In genomic region chr12:116629451-116629850, GRCh38 we compare ENCODE assay signal across 21 cellular contexts.
"Had no signal": no experiment of that assay in that cellular context is flagged by ENCODE, and none has a peak within 500 bp of the region (broad histone marks: within the 10 kb centered on the region; RNA-seq: fewer than 3 reads in every experiment).

No MANE protein-coding gene starts in this region.

- H3K9me3 Mint-ChIP-seq: activated naive CD4-positive, alpha-beta T cell treated with anti-CD3 and anti-CD28 coated beads for 36 hours; activated T-cell treated with anti-CD3 and anti-CD28 coated beads, Interleukin-2, amount 50 U/mL, for 24 hours; activated T-helper 17 cell treated with anti-CD3 and anti-CD28 coated beads, Interleukin-2, amount 50 U/mL, for 72 hours; T-helper 1 cell treated with Interleukin-12 subunit alpha and Interleukin-12 subunit beta and Interleukin-4 antibody, amounts not matched to agents 30 μg/mL and 1 μg/mL, for 36 hours; WTC11 had no signal

- H3K4me1 Mint-ChIP-seq: activated CD8-positive, alpha-beta memory T cell treated with anti-CD3 and anti-CD28 coated beads, Interleukin-2, amount 10 ng/mL, durations not matched to agents 7 days and 5 days; activated T-helper 17 cell treated with anti-CD3 and anti-CD28 coated beads, Interleukin-2, amount 50 U/mL, for 72 hours had no signal

- H3K27me3 ChIP-seq: Peyer's patch, SJCRH30 had no signal

- ATAC-seq: activated CD8-positive, alpha-beta memory T cell treated with anti-CD3 and anti-CD28 coated beads, Interleukin-2, amount 10 ng/mL, durations not matched to agents 7 days and 5 days; activated T-helper 17 cell treated with anti-CD3 and anti-CD28 coated beads, Interleukin-2, amount 50 U/mL, for 72 hours; SK-N-SH treated with all-trans-retinoic acid at 6 μM for 48 hours; WTC11 had no signal

- H3K27ac Mint-ChIP-seq: activated CD8-positive, alpha-beta memory T cell treated with anti-CD3 and anti-CD28 coated beads, Interleukin-2, amount 10 ng/mL, durations not matched to agents 7 days and 5 days; activated naive CD4-positive, alpha-beta T cell treated with anti-CD3 and anti-CD28 coated beads for 36 hours; activated naive CD8-positive, alpha-beta T cell; activated T-cell treated with anti-CD3 and anti-CD28 coated beads, Interleukin-2, amount 50 U/mL, for 24 hours; activated T-helper 17 cell treated with anti-CD3 and anti-CD28 coated beads, Interleukin-2, amount 50 U/mL, for 72 hours; T-helper 1 cell treated with Interleukin-12 subunit alpha and Interleukin-12 subunit beta and Interleukin-4 antibody, amounts not matched to agents 30 μg/mL and 1 μg/mL, for 36 hours; WTC11 had no signal

- H3K36me3 ChIP-seq: Peyer's patch, SJCRH30 had no signal

- H3K36me3 Mint-ChIP-seq: activated CD8-positive, alpha-beta memory T cell treated with anti-CD3 and anti-CD28 coated beads, Interleukin-2, amount 10 ng/mL, durations not matched to agents 7 days and 5 days; WTC11 had no signal

- H3K4me1 ChIP-seq: Peyer's patch, SJCRH30 had no signal

- H3K27ac ChIP-seq: Peyer's patch, RWPE1, SJCRH30 had no signal

- H3K4me3 ChIP-seq: Peyer's patch, SJCRH30 had no signal

- H3K4me3 Mint-ChIP-seq: activated CD8-positive, alpha-beta memory T cell treated with anti-CD3 and anti-CD28 coated beads, Interleukin-2, amount 10 ng/mL, durations not matched to agents 7 days and 5 days; activated naive CD4-positive, alpha-beta T cell treated with anti-CD3 and anti-CD28 coated beads for 36 hours; activated naive CD8-positive, alpha-beta T cell; activated T-cell treated with anti-CD3 and anti-CD28 coated beads, Interleukin-2, amount 50 U/mL, for 24 hours; activated T-helper 17 cell treated with anti-CD3 and anti-CD28 coated beads, Interleukin-2, amount 50 U/mL, for 72 hours; T-helper 1 cell treated with Interleukin-12 subunit alpha and Interleukin-12 subunit beta and Interleukin-4 antibody, amounts not matched to agents 30 μg/mL and 1 μg/mL, for 36 hours; WTC11 had no signal

- H3K9me3 ChIP-seq: Peyer's patch, SJCRH30 had no signal

- DNase-seq: activated CD4-positive, alpha-beta T cell treated with anti-CD3 and anti-CD28 coated beads for 48 hours; activated CD4-positive, alpha-beta T cell treated with anti-CD3 and anti-CD28 coated beads, Interleukin-2, amount 50 U/mL, for 4 hours; activated CD4-positive, CD25-positive, alpha-beta regulatory T cell treated with anti-CD3 and anti-CD28 coated beads, Interleukin-2, amount 50 U/mL, for 72 hours; activated CD8-positive, alpha-beta memory T cell treated with anti-CD3 and anti-CD28 coated beads, Interleukin-2, amount 10 ng/mL, durations not matched to agents 7 days and 5 days; activated gamma-delta T cell; activated naive CD4-positive, alpha-beta T cell treated with anti-CD3 and anti-CD28 coated beads for 36 hours; activated T-cell treated with anti-CD3 and anti-CD28 coated beads, Interleukin-2, amount 50 U/mL, for 24 hours; MM.1S; NCI-H1105; NCI-H1436; NCI-H2029 treated with DMSO at 0.1 percent for 48 hours; NCI-H510A treated with DMSO at 0.1 percent for 48 hours; Peyer's patch; Right ventricle myocardium superior; SJCRH30 had no signal
